Comparison of ENCODE assay signal across 22 cellular contexts in the genomic region with DNA sequence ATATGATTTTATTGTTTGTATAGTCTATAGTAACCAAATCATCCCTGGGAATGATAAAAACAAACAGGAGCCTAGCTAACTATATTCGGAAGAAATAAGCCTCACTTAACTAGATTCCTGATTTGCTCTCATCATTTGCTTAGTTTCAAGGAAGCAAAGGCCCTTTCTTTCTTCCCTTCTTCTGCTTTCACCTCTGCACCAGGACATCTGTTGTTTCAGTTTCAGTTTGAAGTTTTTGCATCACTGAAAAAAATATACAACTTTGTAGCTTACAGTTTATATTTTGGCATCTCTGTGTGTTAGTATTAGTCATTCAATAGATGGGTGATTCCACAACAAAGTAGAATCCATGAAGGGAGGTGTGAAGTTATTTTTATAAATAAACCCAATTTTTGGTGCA.
A peak's percentile ranks its signal among the peaks of the same experiment; 100 is the strongest.
DNase-seq lines count a peak whose midpoint lies in the region; ATAC-seq and TF ChIP-seq lines count a peak whose summit lies in the region.
"Had no signal": no experiment of that assay in that cellular context is flagged by ENCODE, and none has a peak within 500 bp of the region (broad histone marks: within the 10 kb centered on the region; RNA-seq: fewer than 3 reads in every experiment).

No MANE protein-coding gene starts in this region.

- H3K27me3 ChIP-seq in ovary, result no peaks in the 10 kb centered on the region
- H3K27me3 ChIP-seq: neutrophil, SJCRH30, stomach, tibial nerve had no signal

- H3K4me1 ChIP-seq in ovary (ENCODE audit: insufficient read depth), result peaks cover 2% of the 10 kb centered on the region
- H3K4me1 ChIP-seq: SJCRH30, stomach, tibial nerve had no signal

- no peaks in the 10 kb centered on the region for H3K9me3 ChIP-seq in ovary
- H3K9me3 ChIP-seq: neutrophil, SJCRH30, stomach, tibial nerve had no signal

- no peak overlapping the region for H3K27ac ChIP-seq in ovary
- H3K27ac ChIP-seq: neutrophil, SJCRH30, stomach, tibial nerve had no signal

- TF ChIP-seq EP300 in ovary (IDR thresholded peaks at IDR 0.05), result no peak

- TF ChIP-seq CTCF in fibroblast of villous mesenchyme (IDR thresholded peaks at IDR 0.05; ENCODE audit: insufficient read depth, low read depth, low read length) (no peak), ovary (IDR thresholded peaks at IDR 0.05) (no peak)

- peak; percentile 64 for ATAC-seq in GM18867 (IDR thresholded peaks at IDR 0.05; ENCODE audit: unreplicated experiment)
- peak; percentile 50 for ATAC-seq in HG03565 (IDR thresholded peaks at IDR 0.05; ENCODE audit: unreplicated experiment)
- ATAC-seq in GM18498 (IDR thresholded peaks at IDR 0.05; ENCODE audit: unreplicated experiment), result no peak
- no peak for ATAC-seq in Right ventricle myocardium superior (ENCODE audit: poor library complexity)
- ATAC-seq: activated CD8-positive, alpha-beta T cell treated with anti-CD3 and anti-CD28 coated beads, Interleukin-2, amount 10 ng/mL, durations not matched to agents 7 days and 5 days; left colon had no signal

- H3K4me3 ChIP-seq in fibroblast of villous mesenchyme (ENCODE audit: low read depth, low read length), result no peak overlapping the region
- H3K4me3 ChIP-seq in ovary, result no peak overlapping the region
- H3K4me3 ChIP-seq: SJCRH30, stomach, tibial nerve had no signal

- intact Hi-C loops in Right ventricle myocardium superior (cut with DNase I) (no loop called here), ovary (cut with DNase I) (no loop called here)

- TF ChIP-seq POLR2A in ovary (IDR thresholded peaks at IDR 0.05), result no peak

- 13 to 31% (median 20%) methylated on average over 1 of the region's 1 CpG for WGBS in ovary, 3 donors

- DNase-seq in H4 (ENCODE audit: low spot score), result peak; percentile 15
- DNase-seq in fibroblast of villous mesenchyme (ENCODE audit: low read depth), result peak; percentile 27
- DNase-seq in Right ventricle myocardium superior, result no peak
- DNase-seq in ovary, result no peak
- no peak for DNase-seq in NCI-H1930 (lab: John Stamatoyannopoulos, UW)
- DNase-seq: activated CD4-positive, alpha-beta T cell treated with anti-CD3 and anti-CD28 coated beads for 1 hour; activated CD8-positive, alpha-beta T cell treated with anti-CD3 and anti-CD28 coated beads, Interleukin-2, amount 10 ng/mL, durations not matched to agents 7 days and 5 days; activated effector memory CD4-positive, alpha-beta T cell treated with anti-CD3 and anti-CD28 coated beads, Interleukin-2, amount 50 U/mL, for 16 hours; cerebellar nuclear complex; EL; foreskin fibroblast; left colon; NCI-H1417 treated with DMSO at 0.1 percent for 48 hours; SJCRH30; stimulated activated CD8-positive, alpha-beta memory T cell treated with anti-CD3 and anti-CD28 coated beads, Interleukin-4, amount 100 ng/mL, for 48 hours; stomach; T-helper 1 cell had no signal

- no peaks in the 10 kb centered on the region for H3K36me3 ChIP-seq in ovary
- H3K36me3 ChIP-seq: neutrophil, SJCRH30, stomach, tibial nerve had no signal

Comparison
In these comparisons a context has a peak if more than half of its experiments do, and no peak if none do; other contexts are left out.
1. ATAC-seq: peak in GM18867 (single experiment) and HG03565 (single experiment); none in GM18498 (single experiment) and Right ventricle myocardium superior (single experiment).
2. DNase-seq: peak in H4 (single experiment) and fibroblast of villous mesenchyme (single experiment); none in Right ventricle myocardium superior (single experiment), ovary (0 of 5) and NCI-H1930 (0 of 2).